In the genomic region with DNA sequence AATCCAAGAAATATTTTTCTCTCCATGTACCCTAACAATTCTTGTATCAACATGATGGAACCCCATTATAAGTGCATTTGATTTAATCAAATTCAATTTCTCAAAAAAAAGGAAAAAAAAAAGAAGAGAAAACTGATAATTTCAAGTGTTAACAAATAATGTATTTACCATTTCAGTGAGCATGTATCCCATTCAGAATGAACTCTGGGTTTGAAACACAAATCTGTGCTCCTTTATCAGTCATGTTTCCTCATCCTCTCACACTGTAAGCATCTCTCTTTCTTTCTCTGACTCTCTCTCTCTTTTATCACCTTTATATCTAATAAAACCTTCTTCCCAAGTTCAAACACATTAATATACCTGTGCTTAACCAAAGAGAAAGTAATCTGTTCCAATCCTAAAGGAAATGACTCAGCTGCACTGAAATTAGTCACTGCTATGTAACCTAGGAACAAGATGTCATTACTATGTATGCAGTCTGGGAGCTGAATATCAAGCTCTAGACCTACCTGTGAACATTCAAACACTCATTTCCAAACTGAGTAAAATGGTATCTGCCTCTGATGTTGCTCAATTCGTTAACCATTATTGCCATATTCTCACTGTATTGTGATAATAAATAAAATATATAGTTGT, we compare ENCODE assay signal across 8 cellular contexts.
A peak's percentile ranks its signal among the peaks of the same experiment; 100 is the strongest.
DNase-seq lines count a peak whose midpoint lies in the region; ATAC-seq and TF ChIP-seq lines count a peak whose summit lies in the region.

No MANE protein-coding gene starts in this region.

- no peak overlapping the region for H3K9ac ChIP-seq in MM.1S (ENCODE audit: low read length)
- no peak overlapping the region for H3K9ac ChIP-seq in neural progenitor cell

- H3K9me2 ChIP-seq in MM.1S (replicated peaks; ENCODE audit: insufficient read depth, low read length) = no peaks in the 10 kb centered on the region

- H3K27ac ChIP-seq in MM.1S (ENCODE audit: low read length) (no peak overlapping the region), neural progenitor cell (no peak overlapping the region)

- H3K4me3 ChIP-seq in MM.1S (ENCODE audit: low read length) = no peak overlapping the region
- H3K4me3 ChIP-seq in fibroblast of villous mesenchyme (ENCODE audit: low read depth, low read length) = no peak overlapping the region
- H3K4me3 ChIP-seq in neural progenitor cell = no peak overlapping the region

- no peak for TF ChIP-seq CTCF in MM.1S (IDR thresholded peaks at IDR 0.05; ENCODE audit: low read length)
- TF ChIP-seq CTCF in fibroblast of villous mesenchyme (IDR thresholded peaks at IDR 0.05; ENCODE audit: insufficient read depth, low read depth, low read length) = no peak
- TF ChIP-seq CTCF in neural progenitor cell (IDR thresholded peaks at IDR 0.05) = no peak

- no peak overlapping the region for H3K27ac Mint-ChIP-seq in neural progenitor cell

- no peaks in the 10 kb centered on the region for H3K79me2 ChIP-seq in MM.1S (ENCODE audit: low read length)
- no peaks in the 10 kb centered on the region for H3K79me2 ChIP-seq in neural progenitor cell (ENCODE audit: low read depth)

- H3K27me3 ChIP-seq in MM.1S (replicated peaks; ENCODE audit: insufficient read depth, low read length) (no peaks in the 10 kb centered on the region), neural progenitor cell (no peaks in the 10 kb centered on the region)

- H3K9me3 ChIP-seq in MM.1S (replicated peaks; ENCODE audit: insufficient read depth, low read length) = no peaks in the 10 kb centered on the region
- H3K9me3 ChIP-seq in neural progenitor cell (ENCODE audit: low read depth) = no peaks in the 10 kb centered on the region

- H3K4me2 ChIP-seq in MM.1S (ENCODE audit: low read depth, low read length) = peak overlapping the region; percentile 5; the same call in 1 of the 2 replicates
- H3K4me2 ChIP-seq in neural progenitor cell = no peak overlapping the region

- ATAC-seq in GM21423 (IDR thresholded peaks at IDR 0.05; ENCODE audit: unreplicated experiment) = peak; percentile 83
- ATAC-seq in HG03095 (IDR thresholded peaks at IDR 0.05; ENCODE audit: unreplicated experiment) = no peak
- no peak for ATAC-seq in HG03025 (IDR thresholded peaks at IDR 0.05; ENCODE audit: low FRiP score, unreplicated experiment)

- no peak overlapping the region for H2AFZ ChIP-seq in MM.1S (ENCODE audit: low read length)
- no peak overlapping the region for H2AFZ ChIP-seq in neural progenitor cell (replicated peaks)

- H3F3A ChIP-seq in MM.1S (ENCODE audit: insufficient read depth, low read length) (no peaks in the 10 kb centered on the region), neural progenitor cell (ENCODE audit: low read depth) (peaks cover 16% of the 10 kb centered on the region)

- H3K36me3 ChIP-seq in MM.1S (replicated peaks; ENCODE audit: insufficient read depth, low read length) = no peaks in the 10 kb centered on the region
- H3K36me3 ChIP-seq in neural progenitor cell = no peaks in the 10 kb centered on the region

- peaks cover 11% of the 10 kb centered on the region for H3K4me1 ChIP-seq in MM.1S (ENCODE audit: low read length)
- peaks cover 32% of the 10 kb centered on the region for H3K4me1 ChIP-seq in neural progenitor cell

- H3K4me1 Mint-ChIP-seq in neural progenitor cell = peaks cover 23% of the 10 kb centered on the region

- H3K9me3 Mint-ChIP-seq in neural progenitor cell = no peaks in the 10 kb centered on the region

- DNase-seq in COLO829 (ENCODE audit: low spot score) (peak; percentile 71), MM.1S (peak; percentile 36), fibroblast of villous mesenchyme (ENCODE audit: low read depth) (peak; percentile 73), neural progenitor cell (ENCODE audit: low spot score) (no peak), DMS114 treated with DMSO at 0.1 percent for 48 hours (lab: John Stamatoyannopoulos, UW; ENCODE audit: unreplicated experiment) (no peak)

- no peaks in the 10 kb centered on the region for H3K36me3 Mint-ChIP-seq in neural progenitor cell

- H3K4me3 Mint-ChIP-seq in neural progenitor cell = no peak overlapping the region

- H3K27me3 Mint-ChIP-seq in neural progenitor cell (ENCODE audit: insufficient read depth, low read depth) = no peaks in the 10 kb centered on the region

- no peaks in the 10 kb centered on the region for H4K20me1 ChIP-seq in MM.1S (ENCODE audit: insufficient read depth, low read length)
- H4K20me1 ChIP-seq in neural progenitor cell (ENCODE audit: low read depth) = no peaks in the 10 kb centered on the region

Comparison
In these comparisons a context has a peak if more than half of its experiments do, and no peak if none do; other contexts are left out.
1. DNase-seq: peak in COLO829 (single experiment), MM.1S (single experiment) and fibroblast of villous mesenchyme (single experiment); none in neural progenitor cell (single experiment) and DMS114 treated with DMSO at 0.1 percent for 48 hours (single experiment).